14 cellular contexts compared by ENCODE assay signal in the genomic region with DNA sequence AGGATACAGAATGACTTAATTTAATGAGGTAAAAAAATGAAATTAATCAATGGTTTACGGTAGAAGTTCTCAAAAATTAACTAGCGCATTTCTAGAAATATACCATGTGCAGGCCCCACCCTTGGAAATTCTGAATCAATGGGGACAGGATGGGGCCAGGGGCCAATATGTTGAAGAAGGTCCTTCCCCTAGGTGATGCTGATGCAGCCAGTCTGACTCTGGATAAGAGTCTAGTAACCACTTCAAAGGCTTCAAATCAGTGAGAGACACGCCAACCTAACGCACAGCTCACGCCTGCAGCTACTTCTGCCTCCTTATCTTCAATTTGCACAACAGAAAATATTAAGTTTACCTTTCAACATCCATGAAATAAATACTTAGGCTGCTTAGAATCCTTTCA. TPM values are rescaled to one million over a fixed set of nuclear protein-coding genes. Genes with fewer than 3 reads are reported as not detected.
DNase-seq lines count a peak whose midpoint lies in the region; ATAC-seq and TF ChIP-seq lines count a peak whose summit lies in the region.
"Had no signal": no experiment of that assay in that cellular context is flagged by ENCODE, and none has a peak within 500 bp of the region (broad histone marks: within the 10 kb centered on the region; RNA-seq: fewer than 3 reads in every experiment).

No MANE protein-coding gene starts in this region.

- H3K4me3 Mint-ChIP-seq in activated CD8-positive, alpha-beta T cell treated with anti-CD3 and anti-CD28 coated beads for 36 hours = peak overlapping the region; percentile 7
- peak overlapping the region; percentile 16 for H3K4me3 Mint-ChIP-seq in activated naive CD8-positive, alpha-beta T cell treated with anti-CD3 and anti-CD28 coated beads for 36 hours
- H3K4me3 Mint-ChIP-seq: brain had no signal

- peaks cover 78% of the 10 kb centered on the region for H3K36me3 Mint-ChIP-seq in activated CD8-positive, alpha-beta T cell treated with anti-CD3 and anti-CD28 coated beads for 36 hours (ENCODE audit: low read depth)
- H3K36me3 Mint-ChIP-seq in activated naive CD8-positive, alpha-beta T cell treated with anti-CD3 and anti-CD28 coated beads for 36 hours = peaks cover 78% of the 10 kb centered on the region

- CTCF ChIA-PET in activated CD8-positive, alpha-beta T cell treated with anti-CD3 and anti-CD28 coated beads for 36 hours (lab: Charles Lee) = interaction anchor here (0.7 to 1.6 kb wide), 2 partner anchors 17 to 128 kb away, joined by 3 to 4 read pairs; no protein-coding TSS in a partner anchor

- intact Hi-C loops in activated CD8-positive, alpha-beta T cell treated with anti-CD3 and anti-CD28 coated beads for 36 hours (cut with micrococcal nuclease) = no loop called here

- DNase-seq in T-helper 2 cell = peak in 3 of 5 experiments; percentile 46 to 86 (median 54)
- peak; percentile 84 for DNase-seq in activated CD8-positive, alpha-beta T cell treated with anti-CD3 and anti-CD28 coated beads for 36 hours
- peak; percentile 66 for DNase-seq in activated naive CD8-positive, alpha-beta T cell treated with anti-CD3 and anti-CD28 coated beads for 36 hours
- peak; percentile 78 for DNase-seq in stimulated activated CD4-positive, alpha-beta T cell treated with anti-CD3 and anti-CD28 coated beads, Interleukin-4, amount 100 ng/mL, for 24 hours
- no peak for DNase-seq in amygdala (lab: John Stamatoyannopoulos, UW)
- no peak for DNase-seq in GF-D8 (lab: John Stamatoyannopoulos, UW)
- DNase-seq in NCI-H2029 (lab: John Stamatoyannopoulos, UW) = no peak
- DNase-seq: AML-193, mesenchymal stem cell, MV-4-11, NCI-H446, OCI-M1 had no signal

- ATAC-seq in activated CD8-positive, alpha-beta T cell treated with anti-CD3 and anti-CD28 coated beads for 36 hours = peak; percentile 95
- no peak for ATAC-seq in GM18517 (IDR thresholded peaks at IDR 0.05; ENCODE audit: unreplicated experiment)

- peaks cover 56% of the 10 kb centered on the region for H3K4me1 Mint-ChIP-seq in activated CD8-positive, alpha-beta T cell treated with anti-CD3 and anti-CD28 coated beads for 36 hours (ENCODE audit: low read depth)
- peaks cover 55% of the 10 kb centered on the region for H3K4me1 Mint-ChIP-seq in activated naive CD8-positive, alpha-beta T cell treated with anti-CD3 and anti-CD28 coated beads for 36 hours
- H3K4me1 Mint-ChIP-seq: brain had no signal

- TF ChIP-seq CTCF in activated CD8-positive, alpha-beta T cell treated with anti-CD3 and anti-CD28 coated beads for 36 hours (IDR thresholded peaks at IDR 0.05) = no peak

- POLR2A ChIA-PET in activated CD8-positive, alpha-beta T cell treated with anti-CD3 and anti-CD28 coated beads for 36 hours (lab: Charles Lee) = interaction anchor here (2.3 to 3.8 kb wide), 3 partner anchors 14 to 23 kb away, joined by 11 to 20 read pairs (median 16); partner anchors contain the start of genes ANKRD13A and GIT2

- H3K27ac Mint-ChIP-seq in activated CD8-positive, alpha-beta T cell treated with anti-CD3 and anti-CD28 coated beads for 36 hours = peak overlapping the region; percentile 85
- peak overlapping the region; percentile 91 for H3K27ac Mint-ChIP-seq in activated naive CD8-positive, alpha-beta T cell treated with anti-CD3 and anti-CD28 coated beads for 36 hours
- H3K27ac Mint-ChIP-seq: brain had no signal

- H3K9me3 Mint-ChIP-seq in activated CD8-positive, alpha-beta T cell treated with anti-CD3 and anti-CD28 coated beads for 36 hours = peaks cover 12% of the 10 kb centered on the region
- H3K9me3 Mint-ChIP-seq in activated naive CD8-positive, alpha-beta T cell treated with anti-CD3 and anti-CD28 coated beads for 36 hours = peaks cover 10% of the 10 kb centered on the region

- H3K27me3 Mint-ChIP-seq in activated CD8-positive, alpha-beta T cell treated with anti-CD3 and anti-CD28 coated beads for 36 hours = no peaks in the 10 kb centered on the region
- H3K27me3 Mint-ChIP-seq in activated naive CD8-positive, alpha-beta T cell treated with anti-CD3 and anti-CD28 coated beads for 36 hours = no peaks in the 10 kb centered on the region
- H3K27me3 Mint-ChIP-seq: brain had no signal

RNA-seq across cellular contexts. Expression of gene GIT2, which starts 14.9 kb away (rescaled TPM):
- total RNA-seq in activated CD8-positive, alpha-beta T cell treated with anti-CD3 and anti-CD28 coated beads for 36 hours = 10 to 100 TPM; 49.2 to 49.6 TPM
- 10 to 100 TPM; 50.6 to 51.0 TPM for total RNA-seq in activated naive CD8-positive, alpha-beta T cell treated with anti-CD3 and anti-CD28 coated beads for 36 hours

RNA-seq across cellular contexts. Expression of gene ANKRD13A, which starts 17.9 kb away (rescaled TPM):
- total RNA-seq in activated CD8-positive, alpha-beta T cell treated with anti-CD3 and anti-CD28 coated beads for 36 hours = 10 to 100 TPM; 33.4 to 37.5 TPM
- total RNA-seq in activated naive CD8-positive, alpha-beta T cell treated with anti-CD3 and anti-CD28 coated beads for 36 hours = 10 to 100 TPM; 36.8 to 43.6 TPM

Comparison
In these comparisons a context has a peak if more than half of its experiments do, and no peak if none do; other contexts are left out.
1. DNase-seq: peak in T-helper 2 cell (3 of 5), activated CD8-positive, alpha-beta T cell treated with anti-CD3 and anti-CD28 coated beads for 36 hours (single experiment), activated naive CD8-positive, alpha-beta T cell treated with anti-CD3 and anti-CD28 coated beads for 36 hours (single experiment) and stimulated activated CD4-positive, alpha-beta T cell treated with anti-CD3 and anti-CD28 coated beads, Interleukin-4, amount 100 ng/mL, for 24 hours (single experiment); none in amygdala (0 of 56), GF-D8 (single experiment) and NCI-H2029 (single experiment).